ENCODE assay signal across 1 cellular context in the genomic region with DNA sequence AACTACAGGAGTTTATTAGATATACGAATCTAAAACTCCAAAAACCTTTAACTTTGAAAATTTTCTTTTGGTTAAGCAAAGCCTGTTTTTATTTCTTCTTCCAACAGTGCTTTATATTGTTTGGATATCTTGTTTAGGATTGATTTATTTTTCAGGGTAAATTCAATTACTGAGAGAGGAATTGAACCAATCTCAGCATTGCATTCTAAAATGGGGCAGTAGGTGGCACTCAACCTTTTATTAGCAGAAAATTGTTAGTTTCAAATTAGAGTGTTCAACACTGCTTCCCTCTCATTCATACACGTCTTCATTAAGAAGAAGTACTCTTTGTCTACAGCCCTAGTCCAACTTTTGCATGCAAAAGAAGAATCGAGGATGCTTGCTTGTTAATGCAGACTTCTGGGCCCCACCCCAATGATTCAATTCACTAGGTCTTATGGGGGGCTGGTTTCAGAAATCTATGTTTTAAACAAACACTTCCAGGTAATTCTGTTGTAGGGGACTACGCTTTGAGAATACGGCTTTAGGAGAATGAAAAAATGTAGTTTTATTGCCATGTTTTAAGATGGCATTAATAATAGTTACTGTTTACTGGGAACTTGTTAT.
TF ChIP-seq lines count a peak whose summit lies in the region.

No MANE protein-coding gene starts in this region.

TF ChIP-seq in SK-N-SH treated with all-trans-retinoic acid at 6 μM for 48 hours, 23 proteins besides CTCF, POLR2A, EP300 and RAD21 (continued from another document):
- TF ChIP-seq TSHZ2 (CRISPR knock-in tag; IDR thresholded peaks at IDR 0.05): no peak
- TF ChIP-seq GLIS3 (CRISPR knock-in tag; IDR thresholded peaks at IDR 0.05): no peak
- TF ChIP-seq TCF4 (CRISPR knock-in tag; IDR thresholded peaks at IDR 0.05; ENCODE audit: borderline replicate concordance): no peak
- TF ChIP-seq, protein P1, sequence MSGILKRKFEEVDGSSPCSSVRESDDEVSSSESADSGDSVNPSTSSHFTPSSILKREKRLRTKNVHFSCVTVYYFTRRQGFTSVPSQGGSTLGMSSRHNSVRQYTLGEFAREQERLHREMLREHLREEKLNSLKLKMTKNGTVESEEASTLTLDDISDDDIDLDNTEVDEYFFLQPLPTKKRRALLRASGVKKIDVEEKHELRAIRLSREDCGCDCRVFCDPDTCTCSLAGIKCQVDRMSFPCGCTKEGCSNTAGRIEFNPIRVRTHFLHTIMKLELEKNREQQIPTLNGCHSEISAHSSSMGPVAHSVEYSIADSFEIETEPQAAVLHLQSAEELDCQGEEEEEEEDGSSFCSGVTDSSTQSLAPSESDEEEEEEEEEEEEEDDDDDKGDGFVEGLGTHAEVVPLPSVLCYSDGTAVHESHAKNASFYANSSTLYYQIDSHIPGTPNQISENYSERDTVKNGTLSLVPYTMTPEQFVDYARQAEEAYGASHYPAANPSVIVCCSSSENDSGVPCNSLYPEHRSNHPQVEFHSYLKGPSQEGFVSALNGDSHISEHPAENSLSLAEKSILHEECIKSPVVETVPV (CRISPR knock-in tag; IDR thresholded peaks at IDR 0.05): no peak
- TF ChIP-seq, protein P2, sequence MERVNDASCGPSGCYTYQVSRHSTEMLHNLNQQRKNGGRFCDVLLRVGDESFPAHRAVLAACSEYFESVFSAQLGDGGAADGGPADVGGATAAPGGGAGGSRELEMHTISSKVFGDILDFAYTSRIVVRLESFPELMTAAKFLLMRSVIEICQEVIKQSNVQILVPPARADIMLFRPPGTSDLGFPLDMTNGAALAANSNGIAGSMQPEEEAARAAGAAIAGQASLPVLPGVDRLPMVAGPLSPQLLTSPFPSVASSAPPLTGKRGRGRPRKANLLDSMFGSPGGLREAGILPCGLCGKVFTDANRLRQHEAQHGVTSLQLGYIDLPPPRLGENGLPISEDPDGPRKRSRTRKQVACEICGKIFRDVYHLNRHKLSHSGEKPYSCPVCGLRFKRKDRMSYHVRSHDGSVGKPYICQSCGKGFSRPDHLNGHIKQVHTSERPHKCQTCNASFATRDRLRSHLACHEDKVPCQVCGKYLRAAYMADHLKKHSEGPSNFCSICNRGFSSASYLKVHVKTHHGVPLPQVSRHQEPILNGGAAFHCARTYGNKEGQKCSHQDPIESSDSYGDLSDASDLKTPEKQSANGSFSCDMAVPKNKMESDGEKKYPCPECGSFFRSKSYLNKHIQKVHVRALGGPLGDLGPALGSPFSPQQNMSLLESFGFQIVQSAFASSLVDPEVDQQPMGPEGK (CRISPR knock-in tag; IDR thresholded peaks at IDR 0.05; ENCODE audit: borderline replicate concordance): no peak
